In genomic region chr17:18037482-18037881, GRCh38 we compare ENCODE assay signal across 10 cellular contexts. TPM values are rescaled to one million over a fixed set of nuclear protein-coding genes. Genes with fewer than 3 reads are reported as not detected.
DNase-seq lines count a peak whose midpoint lies in the region; ATAC-seq, FAIRE-seq and TF ChIP-seq lines count a peak whose summit lies in the region.
"Had no signal": no experiment of that assay in that cellular context is flagged by ENCODE, and none has a peak within 500 bp of the region (broad histone marks: within the 10 kb centered on the region; RNA-seq: fewer than 3 reads in every experiment).

No MANE protein-coding gene starts in this region.

- BruUV-seq in A673 (replicated peaks; lab: Mats Ljungman, UMichigan) = no TSS peak

- DNase-seq in A673 (ENCODE audit: low spot score) = no peak
- DNase-seq in GM12891 (ENCODE audit: insufficient read length, low spot score) = no peak
- DNase-seq in SIG-M5 treated with dmso at 0.1 percent for 504 hours (lab: John Stamatoyannopoulos, UW; ENCODE audit: unreplicated experiment) = peak; percentile 90
- no peak for DNase-seq in fibroblast of the aortic adventitia (ENCODE audit: low read depth)
- no peak for DNase-seq in cerebellar cortex (ENCODE audit: low spot score)
- DNase-seq in small intestine = no peak
- DNase-seq: amygdala had no signal

- H3K9me3 ChIP-seq in A673 (ENCODE audit: low read depth, low read length, poor library complexity, severe bottlenecking) = no peaks in the 10 kb centered on the region
- H3K9me3 ChIP-seq in small intestine (ENCODE audit: control insufficient read depth, low read depth) = no peaks in the 10 kb centered on the region

- intact Hi-C loops in A673 (cut with micrococcal nuclease; ENCODE audit: unreplicated experiment) = loop anchor here (5.0 to 10.0 kb wide), 2 partner anchors 543 to 680 kb away; partner anchors contain the start of gene RASD1

- H3K4me1 ChIP-seq in A673 (ENCODE audit: insufficient read depth, low read length, poor library complexity, severe bottlenecking) = no peaks in the 10 kb centered on the region
- H3K4me1 ChIP-seq in small intestine (ENCODE audit: control insufficient read depth in 2 of 2, insufficient read depth in 1 of 2, low read depth in 1 of 2, low read length in 1 of 2) = peaks cover 4 to 16% of the 10 kb centered on the region in 2 donors

- no peak for TF ChIP-seq CTCF in A673 (conservative IDR thresholded peaks at IDR 0.05; ENCODE audit: low read depth, low read length)
- no peak for TF ChIP-seq CTCF in fibroblast of the aortic adventitia (IDR thresholded peaks at IDR 0.05; ENCODE audit: insufficient read depth, low read length)

- no peak for TF ChIP-seq POLR2A in GM12891 (IDR thresholded peaks at IDR 0.05; ENCODE audit: low read depth, low read length)

- CTCF ChIA-PET in A673 (lab: Charles Lee) = no interaction called here

- H3K27ac ChIP-seq in A673 (ENCODE audit: low read depth, low read length, poor library complexity, severe bottlenecking) (no peak overlapping the region), small intestine (ENCODE audit: low read depth in 1 of 2, low read length in 1 of 2) (no peak overlapping the region)
- H3K27ac ChIP-seq: foreskin keratinocyte had no signal

- H3K4me3 ChIP-seq in A673 (ENCODE audit: low read depth, low read length, poor library complexity, severe bottlenecking) (peak overlapping the region; percentile 80), fibroblast of the aortic adventitia (ENCODE audit: low read depth, low read length) (peak overlapping the region; percentile 18), small intestine (ENCODE audit: low read depth in 1 of 2, low read length in 2 of 2) (no peak overlapping the region)

- H3K36me3 ChIP-seq in A673 (ENCODE audit: insufficient read depth, low read length, poor library complexity, severe bottlenecking) (no peaks in the 10 kb centered on the region), small intestine (ENCODE audit: control insufficient read depth in 2 of 2, insufficient read depth in 2 of 2, low read length in 2 of 2) (no peaks in the 10 kb centered on the region)

- no peaks in the 10 kb centered on the region for H3K27me3 ChIP-seq in A673 (replicated peaks; ENCODE audit: insufficient read depth, low read depth, low read length, poor library complexity)
- no peaks in the 10 kb centered on the region for H3K27me3 ChIP-seq in small intestine (ENCODE audit: control insufficient read depth in 2 of 2, insufficient read depth in 2 of 2, low read length in 2 of 2)
- H3K27me3 ChIP-seq: foreskin keratinocyte had no signal

- ATAC-seq in HG02763 (IDR thresholded peaks at IDR 0.05; ENCODE audit: unreplicated experiment) (no peak), GM19467 (IDR thresholded peaks at IDR 0.05; ENCODE audit: unreplicated experiment) (no peak)

- no peak for FAIRE-seq in GM12891 (lab: Jason Lieb, UNC)
- no peak for FAIRE-seq in small intestine (lab: Jason Lieb, UNC)

- WGBS in small intestine, 3 donors = 70 to 72% (median 71%) methylated on average over 6 of the region's 6 CpGs

- POLR2A ChIA-PET in A673 (lab: Charles Lee; ENCODE audit: low non-redundant PET) = no interaction called here

TF ChIP-seq in GM12891, 5 proteins besides CTCF, POLR2A, EP300 and RAD21:
- peak; percentile 43; the same call in 1 of the 2 replicates for TF ChIP-seq SPI1 (IDR thresholded peaks at IDR 0.05; ENCODE audit: low read depth, low read length)
- no peak for TF ChIP-seq POLR2AphosphoS5 (IDR thresholded peaks at IDR 0.05; ENCODE audit: low read depth, low read length)

RNA-seq across cellular contexts. Expression of gene ATPAF2, which starts 1.5 kb away (rescaled TPM):
- total RNA-seq in A673 (2021) (30.5 and 33.7 TPM in 2 replicates), fibroblast of the aortic adventitia (ENCODE audit: low replicate concordance) (17.8 and 43.4 TPM in 2 replicates)
- 18.9 TPM for polyA plus RNA-seq in GM12891 (2012; ENCODE audit: low read depth, missing spikeins)
- polyA plus RNA-seq in small intestine = 10 to 100 TPM; 20.5 to 26.4 (median 20.6) TPM

RNA-seq across cellular contexts. Expression of gene GID4, which starts 1.7 kb away (rescaled TPM):
- total RNA-seq in A673 (2021) (14.0 and 16.5 TPM in 2 replicates), fibroblast of the aortic adventitia (ENCODE audit: low replicate concordance) (5.5 and 7.8 TPM in 2 replicates)
- polyA plus RNA-seq in GM12891 (2012; ENCODE audit: low read depth, missing spikeins) = 2.7 TPM
- polyA plus RNA-seq in small intestine = 1 to 10 TPM; 2.5 to 4.3 (median 3.8) TPM

RNA-seq across cellular contexts. Expression of gene DRG2, which starts 50.3 kb away (rescaled TPM):
- total RNA-seq in A673 (2021) (42.7 and 48.4 TPM in 2 replicates), fibroblast of the aortic adventitia (ENCODE audit: low replicate concordance) (7.4 and 25.3 TPM in 2 replicates)
- polyA plus RNA-seq in GM12891 (2012; ENCODE audit: low read depth, missing spikeins) = 30.3 TPM
- 10 to 100 TPM; 35.0 to 48.6 (median 47.6) TPM for polyA plus RNA-seq in small intestine

Comparison
In these comparisons a context has a peak if more than half of its experiments do, and no peak if none do; other contexts are left out.
1. H3K4me3 ChIP-seq: peak in A673 (single experiment) and fibroblast of the aortic adventitia (single experiment); none in small intestine (0 of 2).